Comparison of ENCODE assay signal across 8 cellular contexts in the genomic region with DNA sequence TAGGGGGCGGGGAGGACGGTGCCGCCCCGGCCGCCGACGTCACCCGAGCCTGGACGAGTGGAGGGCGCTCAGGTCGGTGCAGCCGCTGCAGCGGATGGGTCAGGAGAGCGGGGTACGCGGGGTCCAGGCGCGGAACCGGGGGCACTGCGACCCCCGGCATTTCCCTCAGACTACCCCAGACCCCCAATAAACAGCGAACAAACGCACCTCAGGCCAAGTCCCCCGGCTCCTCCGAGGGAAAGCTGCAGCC.
DNase-seq lines count a peak whose midpoint lies in the region; ATAC-seq lines count a peak whose summit lies in the region.

No MANE protein-coding gene starts in this region.

- DNase-seq in stimulated activated CD4-positive, alpha-beta T cell treated with anti-CD3 and anti-CD28 coated beads, Interleukin-15, amount 100 ng/mL, for 24 hours, result peak; percentile 55
- DNase-seq in stimulated activated CD4-positive, alpha-beta T cell treated with anti-CD3 and anti-CD28 coated beads, Interleukin-4, amount 100 ng/mL, for 24 hours, result no peak
- peak; percentile 11 for DNase-seq in RPMI8226
- DNase-seq in NK-92 (lab: John Stamatoyannopoulos, UW; ENCODE audit: unreplicated experiment), result no peak
- DNase-seq in germinal center (ENCODE audit: low spot score), result no peak
- DNase-seq in KG1 (lab: John Stamatoyannopoulos, UW), result no peak

- H3K9me3 ChIP-seq in neuron (ENCODE audit: low read length), result no peaks in the 10 kb centered on the region

- H3K4me1 ChIP-seq in neuron (ENCODE audit: insufficient read depth, low read length), result peaks cover 38% of the 10 kb centered on the region

- H3K27me3 ChIP-seq in neuron (ENCODE audit: insufficient read depth, low read length), result no peaks in the 10 kb centered on the region

- H3K4me3 ChIP-seq in neuron (ENCODE audit: low read length), result peak overlapping the region; percentile 45

- ATAC-seq in esophagus mucosa, result peak; percentile 43

- no peak overlapping the region for H2AFZ ChIP-seq in neuron (ENCODE audit: low read depth, low read length)

- H3K36me3 ChIP-seq in neuron (ENCODE audit: insufficient read depth, low read length), result no peaks in the 10 kb centered on the region

Comparison
In these comparisons a context has a peak if more than half of its experiments do, and no peak if none do; other contexts are left out.
1. DNase-seq: peak in stimulated activated CD4-positive, alpha-beta T cell treated with anti-CD3 and anti-CD28 coated beads, Interleukin-15, amount 100 ng/mL, for 24 hours (single experiment) and RPMI8226 (single experiment); none in stimulated activated CD4-positive, alpha-beta T cell treated with anti-CD3 and anti-CD28 coated beads, Interleukin-4, amount 100 ng/mL, for 24 hours (single experiment), NK-92 (single experiment), germinal center (single experiment) and KG1 (single experiment).